Comparison of ENCODE assay signal across 1 cellular context in the genomic region with DNA sequence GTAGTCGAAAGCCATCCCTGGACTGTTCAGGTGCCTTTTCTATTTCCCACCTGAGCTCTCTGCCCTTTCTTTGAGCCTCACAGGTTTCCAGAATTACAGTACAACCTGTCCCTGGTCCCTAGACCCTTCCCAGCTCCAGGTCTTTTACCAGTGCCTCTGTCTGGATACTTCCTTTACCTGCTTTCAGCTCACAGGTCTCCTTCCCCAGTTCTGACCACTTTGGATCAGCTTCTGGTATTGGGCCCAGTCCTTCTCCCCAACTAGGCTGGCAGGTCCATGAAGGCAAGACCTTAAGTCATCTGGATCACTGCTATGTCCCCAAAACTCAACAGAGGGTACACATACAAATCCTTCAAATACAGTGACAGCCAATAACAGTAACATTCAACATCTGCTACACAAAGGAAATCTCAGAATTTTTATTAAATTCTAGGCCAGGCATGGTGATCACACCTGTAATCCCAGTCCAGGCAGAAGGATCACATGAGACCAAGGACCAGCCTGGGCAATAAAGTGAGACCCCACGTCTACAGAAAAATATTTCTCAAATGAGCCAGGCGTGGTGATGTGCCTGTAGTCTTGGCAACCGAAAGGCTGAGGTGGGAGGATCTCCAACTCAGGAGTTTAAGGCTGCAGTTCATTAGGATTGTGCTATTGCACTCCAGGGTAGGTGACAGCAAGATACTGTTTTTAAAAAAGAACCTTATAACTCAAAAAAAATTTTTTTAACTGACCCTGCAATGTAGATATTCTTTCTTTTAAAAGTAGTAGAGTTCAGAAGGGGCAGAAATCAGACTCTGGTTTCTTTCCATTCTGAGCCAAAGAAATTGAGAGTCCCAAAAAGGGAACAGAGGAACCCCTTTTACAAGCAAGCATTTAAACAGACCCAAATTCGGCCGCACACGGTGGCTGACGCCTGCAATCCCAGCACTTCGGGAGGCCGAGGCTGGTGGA.
TF ChIP-seq lines count a peak whose summit lies in the region.

No MANE protein-coding gene starts in this region.

TF ChIP-seq in neural cell, 6 proteins besides CTCF, POLR2A, EP300 and RAD21:
- no peak for TF ChIP-seq EZH2 (IDR thresholded peaks at IDR 0.05; ENCODE audit: borderline replicate concordance, insufficient read depth, low read length, poor library complexity, severe bottlenecking)
- TF ChIP-seq MXI1 (conservative IDR thresholded peaks at IDR 0.05; ENCODE audit: poor library complexity, severe bottlenecking) = no peak
- no peak for TF ChIP-seq TAF1 (IDR thresholded peaks at IDR 0.05; ENCODE audit: low read depth)
